8 cellular contexts compared by ENCODE assay signal in genomic region chr1:184385863-184386262, GRCh38. TPM values are rescaled to one million over a fixed set of nuclear protein-coding genes. Genes with fewer than 3 reads are reported as not detected.
DNase-seq lines count a peak whose midpoint lies in the region; TF ChIP-seq lines count a peak whose summit lies in the region.

No MANE protein-coding gene starts in this region.

- peaks cover 20% of the 10 kb centered on the region for H3K4me1 ChIP-seq in HEK293 (ENCODE audit: control insufficient read depth, insufficient read depth, low read length)
- peaks cover 18% of the 10 kb centered on the region for H3K4me1 ChIP-seq in hepatocyte (ENCODE audit: insufficient read depth)

- CTCF ChIA-PET in HEK293 (lab: Yijun Ruan, JAX): interaction anchor here (0.6 to 0.7 kb wide), 2 partner anchors 278 to 760 kb away, joined by 3 read pairs; no protein-coding TSS in a partner anchor
- CTCF ChIA-PET in activated CD4-positive, alpha-beta memory T cell treated with anti-CD3 and anti-CD28 coated beads, Interleukin-2, amount 10 ng/mL, durations not matched to agents 7 days and 5 days (lab: Charles Lee): no interaction called here

- H3K9me3 ChIP-seq in HEK293 (ENCODE audit: control insufficient read depth, insufficient read depth, low read depth, low read length): no peaks in the 10 kb centered on the region
- H3K9me3 ChIP-seq in hepatocyte (ENCODE audit: low read depth): no peaks in the 10 kb centered on the region

- peaks cover 31% of the 10 kb centered on the region for H3K79me2 ChIP-seq in hepatocyte

- no peaks in the 10 kb centered on the region for H3K9me2 ChIP-seq in hepatocyte (replicated peaks; ENCODE audit: insufficient read depth)

- peak overlapping the region; percentile 88 for H3K4me3 ChIP-seq in HEK293 (ENCODE audit: low read depth, low read length)
- peak overlapping the region; percentile 77 for H3K4me3 ChIP-seq in hepatocyte
- peak overlapping the region; percentile 62 to 94 (median 79) for H3K4me3 ChIP-seq in skin epidermis

- H3K4me2 ChIP-seq in hepatocyte: peak overlapping the region; percentile 88

- POLR2A ChIA-PET in HEK293 (lab: Yijun Ruan, JAX): interaction anchor here (1.2 to 2.0 kb wide), 8 partner anchors 10 to 293 kb away, joined by 3 to 12 read pairs (median 6); no protein-coding TSS in a partner anchor
- POLR2A ChIA-PET in activated CD4-positive, alpha-beta memory T cell treated with anti-CD3 and anti-CD28 coated beads, Interleukin-2, amount 10 ng/mL, durations not matched to agents 7 days and 5 days (lab: Charles Lee): interaction anchor here (1.1 kb wide), 1 partner anchor 752 kb away, joined by 3 read pairs; no protein-coding TSS in a partner anchor

- peak overlapping the region; percentile 98 for H2AFZ ChIP-seq in hepatocyte

- peak overlapping the region; percentile 68 for H3K4me3 Mint-ChIP-seq in activated CD4-positive, alpha-beta memory T cell treated with anti-CD3 and anti-CD28 coated beads, Interleukin-2, amount 10 ng/mL, durations not matched to agents 7 days and 5 days

- peaks cover 20% of the 10 kb centered on the region for H3K4me1 Mint-ChIP-seq in activated CD4-positive, alpha-beta memory T cell treated with anti-CD3 and anti-CD28 coated beads, Interleukin-2, amount 10 ng/mL, durations not matched to agents 7 days and 5 days

- H3K36me3 Mint-ChIP-seq in activated CD4-positive, alpha-beta memory T cell treated with anti-CD3 and anti-CD28 coated beads, Interleukin-2, amount 10 ng/mL, durations not matched to agents 7 days and 5 days (ENCODE audit: low read depth): peaks cover 4% of the 10 kb centered on the region

- H3K27ac ChIP-seq in HEK293 (ENCODE audit: extremely low read depth, low read depth, low read length) (peak overlapping the region; percentile 90; the same call in 1 of the 2 replicates), hepatocyte (peak overlapping the region; percentile 87), skin epidermis (peak overlapping the region in 18 of 21 experiments; percentile 55 to 99 (median 87))

- peaks cover 24% of the 10 kb centered on the region for H3K27me3 ChIP-seq in hepatocyte

- DNase-seq in activated CD4-positive, alpha-beta memory T cell treated with anti-CD3 and anti-CD28 coated beads, Interleukin-2, amount 10 ng/mL, durations not matched to agents 7 days and 5 days: no peak
- DNase-seq in hepatocyte (ENCODE audit: low spot score) (no peak), GOT3 (lab: John Stamatoyannopoulos, UW) (no peak), NCI-H526 treated with DMSO at 0.1 percent for 48 hours (lab: John Stamatoyannopoulos, UW) (no peak), T1000 (lab: John Stamatoyannopoulos, UW) (no peak)
- no peak for DNase-seq in stimulated activated CD4-positive, alpha-beta T cell treated with anti-CD3 and anti-CD28 coated beads, Interleukin-1b, Interleukin-23, amount 100 ng/mL, for 48 hours

- TF ChIP-seq CTCF in HEK293 (tag by site-specific recombination; IDR thresholded peaks at IDR 0.05) (no peak), hepatocyte (IDR thresholded peaks at IDR 0.05; ENCODE audit: poor library complexity) (no peak)

- H4K20me1 ChIP-seq in hepatocyte (ENCODE audit: insufficient read depth, poor library complexity, severe bottlenecking): no peaks in the 10 kb centered on the region

- H3K36me3 ChIP-seq in HEK293 (ENCODE audit: control insufficient read depth in 2 of 2, insufficient read depth in 1 of 2, low read length in 2 of 2) (no peaks in the 10 kb centered on the region), hepatocyte (replicated peaks; ENCODE audit: insufficient read depth, low read depth) (no peaks in the 10 kb centered on the region)

- H3K27ac Mint-ChIP-seq in activated CD4-positive, alpha-beta memory T cell treated with anti-CD3 and anti-CD28 coated beads, Interleukin-2, amount 10 ng/mL, durations not matched to agents 7 days and 5 days: no peak overlapping the region

- H3K27me3 Mint-ChIP-seq in activated CD4-positive, alpha-beta memory T cell treated with anti-CD3 and anti-CD28 coated beads, Interleukin-2, amount 10 ng/mL, durations not matched to agents 7 days and 5 days: peaks cover 76% of the 10 kb centered on the region

- no peaks in the 10 kb centered on the region for H3K9me3 Mint-ChIP-seq in activated CD4-positive, alpha-beta memory T cell treated with anti-CD3 and anti-CD28 coated beads, Interleukin-2, amount 10 ng/mL, durations not matched to agents 7 days and 5 days

- WGBS in hepatocyte (ENCODE audit: low lambda C conversion rate, missing lambda C conversion rate): 28% methylated on average over 11 of the region's 11 CpGs

TF ChIP-seq in HEK293, 187 proteins besides CTCF, POLR2A, EP300 and RAD21:
- TF ChIP-seq ZNF701 (tag by site-specific recombination; IDR thresholded peaks at IDR 0.05): no peak
- no peak for TF ChIP-seq ZNF335 (tag by site-specific recombination; conservative IDR thresholded peaks at IDR 0.05)

RNA-seq across cellular contexts. Expression of gene C1orf21, which starts 1.0 kb away (rescaled TPM):
- 1 to 10 TPM; 7.7 to 8.8 TPM for total RNA-seq in activated CD4-positive, alpha-beta memory T cell treated with anti-CD3 and anti-CD28 coated beads, Interleukin-2, amount 10 ng/mL, durations not matched to agents 7 days and 5 days
- 37.9 and 47.0 TPM in 2 replicates for total RNA-seq in hepatocyte
- 26.9 and 29.7 TPM in 2 replicates for polyA plus RNA-seq in hepatocyte
